Comparison of ENCODE assay signal across 8 cellular contexts in the genomic region with DNA sequence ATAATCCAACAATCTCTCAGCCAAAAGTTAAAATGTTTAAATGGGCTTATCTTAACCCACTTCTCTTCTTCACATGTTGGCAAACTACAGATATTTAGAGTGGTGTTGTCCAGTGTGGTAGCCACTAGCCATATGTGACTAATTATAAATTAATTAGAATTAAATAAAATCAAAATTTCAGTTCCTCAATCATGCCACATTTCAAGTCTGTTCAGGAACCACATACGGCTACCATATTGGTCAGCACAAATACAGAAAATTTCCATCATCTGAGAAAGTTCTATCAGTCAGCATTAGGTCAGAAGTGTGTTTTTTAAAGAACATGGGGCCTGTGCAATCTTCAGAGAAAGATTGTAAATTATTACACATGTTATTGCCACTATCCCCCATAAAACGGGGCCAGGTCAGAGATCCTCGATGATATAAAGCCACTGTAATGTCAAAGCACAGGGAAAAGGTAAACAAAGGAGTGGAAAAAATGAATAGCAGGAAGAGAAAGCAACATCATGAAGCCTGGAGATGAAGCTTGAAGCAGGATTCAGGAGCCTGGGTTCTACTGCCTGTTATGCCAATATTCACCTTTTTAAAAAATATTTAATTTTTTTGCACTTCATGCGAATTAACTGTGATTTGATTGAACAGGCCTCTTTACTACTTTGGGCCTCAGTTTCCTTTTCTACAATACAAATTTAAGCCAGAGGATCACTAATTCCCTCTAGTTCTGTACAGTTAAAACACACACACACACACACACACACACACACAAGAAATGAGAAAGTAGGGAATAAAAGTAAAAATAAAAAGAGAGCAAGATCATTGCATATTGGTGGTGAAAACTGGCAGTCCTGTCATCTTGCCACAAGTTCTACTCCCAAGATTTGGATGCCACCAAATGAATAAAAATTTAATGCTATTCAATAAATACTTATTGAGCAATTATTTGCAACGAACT. TPM values are rescaled to one million over a fixed set of nuclear protein-coding genes. Genes with fewer than 3 reads are reported as not detected.
DNase-seq lines count a peak whose midpoint lies in the region; ATAC-seq and TF ChIP-seq lines count a peak whose summit lies in the region.

No MANE protein-coding gene starts in this region.

- H3K27me3 ChIP-seq in CD4-positive, alpha-beta T cell (ENCODE audit: control insufficient read depth, insufficient read depth, low read length), result no peaks in the 10 kb centered on the region
- H3K27me3 ChIP-seq in KMS-11 (ENCODE audit: insufficient read depth, low read depth), result no peaks in the 10 kb centered on the region
- H3K27me3 ChIP-seq in mammary epithelial cell (ENCODE audit: insufficient read depth, low read length), result no peaks in the 10 kb centered on the region
- H3K27me3 ChIP-seq in prostate gland (replicated peaks; ENCODE audit: insufficient read depth), result no peaks in the 10 kb centered on the region

- no peak overlapping the region for H2AFZ ChIP-seq in KMS-11 (ENCODE audit: low read depth)
- no peak overlapping the region for H2AFZ ChIP-seq in mammary epithelial cell (ENCODE audit: low read depth, low read length)

- intact Hi-C loops in CD4-positive, alpha-beta T cell (cut with DNase I, micrococcal nuclease), result loop anchor here (2.0 to 10.0 kb wide), 9 partner anchors 49 to 1095 kb away; a partner anchor contains a TSS
- intact Hi-C loops in mammary epithelial cell (cut with micrococcal nuclease), result no loop called here
- intact Hi-C loops in prostate gland (cut with DNase I), result loop anchor here (5.0 kb wide), 1 partner anchor 53 kb away; a partner anchor contains a TSS

- no peaks in the 10 kb centered on the region for H3K27me3 Mint-ChIP-seq in CD4-positive, alpha-beta T cell
- H3K27me3 Mint-ChIP-seq in naive thymus-derived CD8-positive, alpha-beta T cell, result no peaks in the 10 kb centered on the region

- H3K9me3 Mint-ChIP-seq in CD4-positive, alpha-beta T cell, result peaks cover 3% of the 10 kb centered on the region
- no peaks in the 10 kb centered on the region for H3K9me3 Mint-ChIP-seq in naive thymus-derived CD8-positive, alpha-beta T cell

- POLR2A ChIA-PET in CD4-positive, alpha-beta T cell (lab: Charles Lee), result interaction anchor here (0.7 kb wide), 1 partner anchor 26 kb away, joined by 3 read pairs; no protein-coding TSS in a partner anchor
- POLR2A ChIA-PET in naive thymus-derived CD8-positive, alpha-beta T cell (lab: Charles Lee), result interaction anchor here (2.9 kb wide), 1 partner anchor 51 kb away, joined by 44 read pairs; a partner anchor contains a TSS

- H3K36me3 Mint-ChIP-seq in CD4-positive, alpha-beta T cell (ENCODE audit: low read depth), result peaks cover 45% of the 10 kb centered on the region
- H3K36me3 Mint-ChIP-seq in naive thymus-derived CD8-positive, alpha-beta T cell, result peaks cover 0 to 28% (median 6%) of the 10 kb centered on the region in 3 donors

- H4K20me1 ChIP-seq in KMS-11 (ENCODE audit: insufficient read depth) (no peaks in the 10 kb centered on the region), mammary epithelial cell (ENCODE audit: insufficient read depth, low read length) (no peaks in the 10 kb centered on the region)

- H3K9ac ChIP-seq in KMS-11, result peak overlapping the region; percentile 15; the same call in 1 of the 2 replicates
- H3K9ac ChIP-seq in mammary epithelial cell (ENCODE audit: insufficient read depth, low read length), result peak overlapping the region; percentile 36

- no peaks in the 10 kb centered on the region for H3K9me3 ChIP-seq in CD4-positive, alpha-beta T cell (ENCODE audit: control insufficient read depth, low read length)
- H3K9me3 ChIP-seq in mammary epithelial cell (replicated peaks; ENCODE audit: insufficient read depth, low read length) (no peaks in the 10 kb centered on the region), prostate gland (no peaks in the 10 kb centered on the region)

- in situ Hi-C loops in mammary epithelial cell (cut with MboI; ENCODE audit: low sequenced_read_pairs in 2 of 2), result no loop called here
- in situ Hi-C loops in GM13976 (cut with MboI; ENCODE audit: low sequenced_read_pairs, unreplicated experiment), result no loop called here

- TF ChIP-seq POLR2A in prostate gland (IDR thresholded peaks at IDR 0.05), result no peak

- DNase-seq in CD4-positive, alpha-beta T cell, result no peak
- DNase-seq in mammary epithelial cell (no peak), prostate gland (ENCODE audit: low spot score) (no peak), GM13976 (ENCODE audit: low spot score) (no peak), NCI-H446 treated with DMSO at 0.1 percent for 48 hours (lab: John Stamatoyannopoulos, UW) (no peak)
- no peak for DNase-seq in naive thymus-derived CD8-positive, alpha-beta T cell

- peak overlapping the region; percentile 80 for H3K4me2 ChIP-seq in KMS-11
- peak overlapping the region; percentile 95 for H3K4me2 ChIP-seq in mammary epithelial cell (ENCODE audit: insufficient read depth, low read depth, low read length)

- WGBS in mammary epithelial cell (ENCODE audit: low coverage, missing lambda C conversion rate), result 70% methylated on average over 5 of the region's 5 CpGs
- WGBS in prostate gland, result 38% methylated on average over 5 of the region's 5 CpGs

- peak overlapping the region; percentile 96 for H3K27ac Mint-ChIP-seq in CD4-positive, alpha-beta T cell
- H3K27ac Mint-ChIP-seq in naive thymus-derived CD8-positive, alpha-beta T cell, result peak overlapping the region in 8 of 10 donors; percentile 9 to 98 (median 48)

- ATAC-seq in CD4-positive, alpha-beta T cell (ENCODE audit: poor library complexity), result no peak
- ATAC-seq in naive thymus-derived CD8-positive, alpha-beta T cell, result no peak
- ATAC-seq in GM21529 (IDR thresholded peaks at IDR 0.05; ENCODE audit: unreplicated experiment), result no peak

- peaks cover 68% of the 10 kb centered on the region for H3K4me1 Mint-ChIP-seq in CD4-positive, alpha-beta T cell (ENCODE audit: low read depth)
- H3K4me1 Mint-ChIP-seq in naive thymus-derived CD8-positive, alpha-beta T cell, result peaks cover 17 to 65% (median 49%) of the 10 kb centered on the region in 4 donors

- H3K79me2 ChIP-seq in KMS-11 (ENCODE audit: insufficient read depth, low read depth) (peaks cover 64% of the 10 kb centered on the region), mammary epithelial cell (ENCODE audit: insufficient read depth, low read length) (peaks cover 72% of the 10 kb centered on the region)

- H3K36me3 ChIP-seq in KMS-11 (ENCODE audit: insufficient read depth) (no peaks in the 10 kb centered on the region), mammary epithelial cell (ENCODE audit: insufficient read depth, low read length) (no peaks in the 10 kb centered on the region), prostate gland (no peaks in the 10 kb centered on the region)

- H3K4me1 ChIP-seq in KMS-11 (ENCODE audit: low read depth, poor library complexity, severe bottlenecking) (peaks cover 21% of the 10 kb centered on the region), mammary epithelial cell (ENCODE audit: insufficient read depth, low read length) (peaks cover 21% of the 10 kb centered on the region), prostate gland (replicated peaks) (no peaks in the 10 kb centered on the region)

- H3K4me3 Mint-ChIP-seq in CD4-positive, alpha-beta T cell, result peak overlapping the region; percentile 97
- peak overlapping the region; percentile 63 to 99 (median 98) for H3K4me3 Mint-ChIP-seq in naive thymus-derived CD8-positive, alpha-beta T cell

- no TSS peak for BruUV-seq in mammary epithelial cell (replicated peaks; lab: Mats Ljungman, UMichigan)

- dilution Hi-C loops in mammary epithelial cell (cut with HindIII; ENCODE audit: low sequenced_read_pairs), result no loop called here

- H3K27ac ChIP-seq in CD4-positive, alpha-beta T cell (ENCODE audit: low read depth, low read length), result no peak overlapping the region
- H3K27ac ChIP-seq in KMS-11 (no peak overlapping the region), mammary epithelial cell (ENCODE audit: insufficient read depth, low read depth, low read length) (peak overlapping the region; percentile 70), prostate gland (no peak overlapping the region)

- H3K4me3 ChIP-seq in KMS-11 (IDR thresholded peaks at IDR 0.05; ENCODE audit: insufficient read depth, low read depth, low read length) (peak overlapping the region; percentile 17), mammary epithelial cell (replicated peaks in 1 of 3; ENCODE audit: insufficient read depth in 1 of 3, low read depth in 2 of 3, low read length in 3 of 3) (peak overlapping the region; percentile 89 to 95 (median 89)), prostate gland (peak overlapping the region in 1 of 2 donors; percentile 94)

- TF ChIP-seq CTCF in CD4-positive, alpha-beta T cell (IDR thresholded peaks at IDR 0.05), result no peak
- TF ChIP-seq CTCF in KMS-11 (conservative IDR thresholded peaks at IDR 0.05; ENCODE audit: low read depth, low read length), result no peak
- TF ChIP-seq CTCF in mammary epithelial cell (conservative IDR thresholded peaks at IDR 0.05 in 1 of 2, IDR thresholded peaks at IDR 0.05 in 1 of 2; ENCODE audit: extremely low read depth in 1 of 2, insufficient read depth in 1 of 2, low read depth in 1 of 2, low read length in 2 of 2), result no peak
- no peak for TF ChIP-seq CTCF in prostate gland (IDR thresholded peaks at IDR 0.05)
- no peak for TF ChIP-seq CTCF in GM13976 (IDR thresholded peaks at IDR 0.05; ENCODE audit: borderline replicate concordance, control extremely low read depth, extremely low read depth, insufficient read depth, missing control alignments)

- CTCF ChIA-PET in CD4-positive, alpha-beta T cell (lab: Charles Lee), result no interaction called here
- CTCF ChIA-PET in mammary epithelial cell (lab: Charles Lee; ENCODE audit: low non-redundant PET), result no interaction called here

RNA-seq across cellular contexts. Expression of a gene that starts 2.3 kb away (rescaled TPM):
- 10 to 100 TPM; 44.2 to 44.6 TPM for total RNA-seq in CD4-positive, alpha-beta T cell
- total RNA-seq in mammary epithelial cell, result 10 to 100 TPM; 10.0 to 12.5 TPM
- 6.8 TPM for polyA plus RNA-seq in mammary epithelial cell
- polyA minus RNA-seq in mammary epithelial cell, result 5.7 TPM
- total RNA-seq in naive thymus-derived CD8-positive, alpha-beta T cell, result 10 to 100 TPM; 53.6 to 56.3 TPM
- polyA plus RNA-seq in naive thymus-derived CD8-positive, alpha-beta T cell, result 10 to 100 TPM; 34.8 to 39.1 (median 37.5) TPM
- total RNA-seq in prostate gland, result 10 to 100 TPM; 23.1 to 24.0 TPM

RNA-seq across cellular contexts. Expression of a gene that starts 50.6 kb away (rescaled TPM):
- 1 to 10 TPM; 3.1 to 4.0 TPM for total RNA-seq in CD4-positive, alpha-beta T cell
- total RNA-seq in mammary epithelial cell (10 to 100 TPM; 16.6 to 21.0 TPM), prostate gland (10 to 100 TPM; 11.7 to 13.4 TPM)
- 8.0 TPM for polyA plus RNA-seq in mammary epithelial cell
- polyA minus RNA-seq in mammary epithelial cell, result 12.2 TPM
- 1 to 10 TPM; 7.7 to 9.9 TPM for total RNA-seq in naive thymus-derived CD8-positive, alpha-beta T cell
- polyA plus RNA-seq in naive thymus-derived CD8-positive, alpha-beta T cell, result 1 to 10 TPM; 1.9 to 4.3 (median 3.1) TPM
